Comparison of ENCODE assay signal across 2 cellular contexts in genomic region chr11:61666684-61667297, GRCh38.
TF ChIP-seq lines count a peak whose summit lies in the region.

No MANE protein-coding gene starts in this region.

TF ChIP-seq in HepG2, 621 proteins besides CTCF, POLR2A, EP300 and RAD21 (continues in another document):
- TF ChIP-seq CENPBD1 (CRISPR knock-in tag; IDR thresholded peaks at IDR 0.05; ENCODE audit: borderline replicate concordance, low read depth), result no peak
- TF ChIP-seq ZBTB44 (CRISPR knock-in tag; IDR thresholded peaks at IDR 0.05), result no peak
- TF ChIP-seq SATB2 (CRISPR knock-in tag; IDR thresholded peaks at IDR 0.05), result peak; percentile 52; the same call in 1 of the 2 replicates
- TF ChIP-seq HNF4A (CRISPR knock-in tag; IDR thresholded peaks at IDR 0.05), result peak; percentile 95
- TF ChIP-seq ZNF629 (CRISPR knock-in tag; conservative IDR thresholded peaks at IDR 0.05), result peak; percentile 56; the same call in 1 of the 2 replicates
- no peak for TF ChIP-seq SRSF9 (IDR thresholded peaks at IDR 0.05; ENCODE audit: borderline replicate concordance, insufficient read depth, low read depth, low read length, poor library complexity, severe bottlenecking)
- no peak for TF ChIP-seq ZNF207 (IDR thresholded peaks at IDR 0.05; ENCODE audit: borderline replicate concordance)
- no peak for TF ChIP-seq SIX1 (CRISPR knock-in tag; IDR thresholded peaks at IDR 0.05; ENCODE audit: borderline replicate concordance)
- no peak for TF ChIP-seq ZNF468 (CRISPR knock-in tag; IDR thresholded peaks at IDR 0.05)
- TF ChIP-seq ERF (CRISPR knock-in tag; IDR thresholded peaks at IDR 0.05), result 0 out of 2 replicates have a peak, but pooled peaks have one; percentile 23
- no peak for TF ChIP-seq CSRNP1 (CRISPR knock-in tag; IDR thresholded peaks at IDR 0.05)
- peak; percentile 22; the same call in 1 of the 2 replicates for TF ChIP-seq HMG20A (CRISPR knock-in tag; IDR thresholded peaks at IDR 0.05; ENCODE audit: borderline replicate concordance)
- TF ChIP-seq POLR2G (IDR thresholded peaks at IDR 0.05; ENCODE audit: low read depth, low read length), result peak; percentile 43; the same call in 1 of the 2 replicates
- 0 out of 2 replicates have a peak, but pooled peaks have one; percentile 28 for TF ChIP-seq THAP11 (CRISPR knock-in tag; IDR thresholded peaks at IDR 0.05)
- TF ChIP-seq MED1 (CRISPR knock-in tag; IDR thresholded peaks at IDR 0.05), result peak; percentile 38; the same call in 1 of the 2 replicates
- peak; percentile 53; the same call in 1 of the 2 replicates for TF ChIP-seq SALL1 (CRISPR knock-in tag; IDR thresholded peaks at IDR 0.05)
- TF ChIP-seq SPEN (CRISPR knock-in tag; IDR thresholded peaks at IDR 0.05; ENCODE audit: low read depth), result peak; percentile 20; the same call in 1 of the 2 replicates
- 0 out of 2 replicates have a peak, but pooled peaks have one; percentile 50 for TF ChIP-seq ZNF264 (CRISPR knock-in tag; IDR thresholded peaks at IDR 0.05)
- TF ChIP-seq BRD4 (CRISPR knock-in tag; IDR thresholded peaks at IDR 0.05), result 0 out of 2 replicates have a peak, but pooled peaks have one; percentile 61
- 0 out of 2 replicates have a peak, but pooled peaks have one; percentile 27 for TF ChIP-seq PATZ1 (CRISPR knock-in tag; IDR thresholded peaks at IDR 0.05)

TF ChIP-seq in WTC11, 78 proteins besides CTCF, POLR2A, EP300 and RAD21:
- TF ChIP-seq OVOL2 (CRISPR knock-in tag; IDR thresholded peaks at IDR 0.05; ENCODE audit: borderline replicate concordance), result no peak
- TF ChIP-seq PRDM15 (CRISPR knock-in tag; IDR thresholded peaks at IDR 0.05), result no peak
- no peak for TF ChIP-seq ELF4 (CRISPR knock-in tag; IDR thresholded peaks at IDR 0.05; ENCODE audit: low read depth)
- no peak for TF ChIP-seq JUN (CRISPR knock-in tag; IDR thresholded peaks at IDR 0.05)
- no peak for TF ChIP-seq GTF2I (CRISPR knock-in tag; conservative IDR thresholded peaks at IDR 0.05)
- TF ChIP-seq GRHL2 (CRISPR knock-in tag; IDR thresholded peaks at IDR 0.05; ENCODE audit: insufficient replicate concordance, severe bottlenecking), result no peak
